ENCODE assay signal across 18 cellular contexts in the genomic region with DNA sequence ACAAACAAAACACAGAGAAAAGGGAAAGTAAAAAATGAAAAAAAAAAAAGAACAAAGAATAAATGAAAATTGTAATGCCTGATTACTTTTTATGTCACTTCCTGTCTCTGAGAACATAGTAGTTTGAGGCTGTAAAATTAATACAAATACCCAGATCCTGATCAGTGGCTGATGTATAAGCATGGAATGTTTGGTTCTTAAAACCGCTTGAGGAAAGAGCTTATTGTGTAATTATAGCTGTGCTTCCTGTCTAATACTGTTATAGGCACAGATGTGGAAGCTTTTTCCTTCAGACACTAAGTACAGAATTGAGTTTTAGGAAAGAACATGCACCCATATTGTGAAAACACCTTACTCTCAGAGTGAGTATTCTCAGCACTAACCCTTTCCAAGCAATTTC.
A peak's percentile ranks its signal among the peaks of the same experiment; 100 is the strongest.
DNase-seq lines count a peak whose midpoint lies in the region; ATAC-seq and TF ChIP-seq lines count a peak whose summit lies in the region.
"Had no signal": no experiment of that assay in that cellular context is flagged by ENCODE, and none has a peak within 500 bp of the region (broad histone marks: within the 10 kb centered on the region; RNA-seq: fewer than 3 reads in every experiment).

No MANE protein-coding gene starts in this region.

- H3K4me1 ChIP-seq in breast epithelium = no peaks in the 10 kb centered on the region
- H3K4me1 ChIP-seq: esophagus muscularis mucosa, spleen, transverse colon had no signal

- no peaks in the 10 kb centered on the region for H3K27me3 Mint-ChIP-seq in MCF 10A (ENCODE audit: insufficient read depth, unreplicated experiment)

- H3K4me3 Mint-ChIP-seq in MCF 10A (ENCODE audit: unreplicated experiment) = no peak overlapping the region
- H3K4me3 Mint-ChIP-seq: activated T-cell treated with anti-CD3 and anti-CD28 coated beads, Interleukin-2, amount 50 U/mL, for 4 hours; stimulated activated memory B cell treated with anti-CD40 and anti-IgM and Interleukin-4, amounts not matched to agents 10 μg/mL and 1 μg/mL and 100 μg/mL, for 72 hours had no signal

- DNase-seq in MCF 10A (ENCODE audit: unreplicated experiment) = peak; percentile 5
- no peak for DNase-seq in breast epithelium (ENCODE audit: low spot score in 2 of 2)
- peak; percentile 24 for DNase-seq in amniotic epithelial cell (ENCODE audit: low read depth)
- DNase-seq in fibroblast of the aortic adventitia (ENCODE audit: low read depth) = peak; percentile 38
- DNase-seq in activated CD4-positive, alpha-beta T cell treated with anti-CD3 and anti-CD28 coated beads, Interleukin-2, amount 50 U/mL, for 1 hour = no peak
- DNase-seq in SHP77 (lab: John Stamatoyannopoulos, UW) = no peak
- no peak for DNase-seq in NCI-H748 treated with DMSO at 0.1 percent for 48 hours (lab: John Stamatoyannopoulos, UW)
- DNase-seq: activated T-cell treated with anti-CD3 and anti-CD28 coated beads, Interleukin-2, amount 50 U/mL, for 4 hours; left ventricle myocardium superior; NCI-H146; NCI-H446; spleen; transverse colon had no signal

- H3K27me3 ChIP-seq in breast epithelium = no peaks in the 10 kb centered on the region
- H3K27me3 ChIP-seq: esophagus muscularis mucosa, transverse colon had no signal

- no peaks in the 10 kb centered on the region for H3K9me3 ChIP-seq in breast epithelium
- H3K9me3 ChIP-seq: esophagus muscularis mucosa, spleen, transverse colon had no signal

- CTCF ChIA-PET in MCF 10A (lab: Yijun Ruan, JAX) = interaction anchor here (0.9 to 3.4 kb wide), 3 partner anchors 130 to 338 kb away, joined by 3 to 11 read pairs (median 6); a partner anchor contains a TSS

- H3K27ac ChIP-seq in breast epithelium = no peak overlapping the region
- H3K27ac ChIP-seq: 22Rv1, coronary artery, esophagus muscularis mucosa, spleen, transverse colon had no signal

- no TSS peak for BruUV-seq in MCF 10A (replicated peaks; lab: Mats Ljungman, UMichigan)

- no peak for TF ChIP-seq CTCF in MCF 10A (IDR thresholded peaks at IDR 0.05; ENCODE audit: unreplicated experiment)
- no peak for TF ChIP-seq CTCF in breast epithelium (IDR thresholded peaks at IDR 0.05)
- TF ChIP-seq CTCF in fibroblast of the aortic adventitia (IDR thresholded peaks at IDR 0.05; ENCODE audit: insufficient read depth, low read length) = no peak

- no peaks in the 10 kb centered on the region for H3K36me3 Mint-ChIP-seq in MCF 10A (ENCODE audit: insufficient read depth, unreplicated experiment)
- H3K36me3 Mint-ChIP-seq: stimulated activated memory B cell treated with anti-CD40 and anti-IgM and Interleukin-4, amounts not matched to agents 10 μg/mL and 1 μg/mL and 100 μg/mL, for 72 hours had no signal

- no peak overlapping the region for H3K27ac Mint-ChIP-seq in MCF 10A (ENCODE audit: low read depth, unreplicated experiment)
- H3K27ac Mint-ChIP-seq: stimulated activated memory B cell treated with anti-CD40 and anti-IgM and Interleukin-4, amounts not matched to agents 10 μg/mL and 1 μg/mL and 100 μg/mL, for 72 hours had no signal

- intact Hi-C loops in MCF 10A (cut with micrococcal nuclease) = loop anchor here (10.0 kb wide), 2 partner anchors 129 to 459 kb away; a partner anchor contains a TSS
- intact Hi-C loops in breast epithelium (cut with DNase I; ENCODE audit: low total_unique reads) = no loop called here

- no peak for ATAC-seq in HG02759 (IDR thresholded peaks at IDR 0.05; ENCODE audit: unreplicated experiment)
- ATAC-seq: activated T-cell treated with anti-CD3 and anti-CD28 coated beads, Interleukin-2, amount 50 U/mL, for 4 hours; left ventricle myocardium superior; stimulated activated memory B cell treated with anti-CD40 and anti-IgM and Interleukin-4, amounts not matched to agents 10 μg/mL and 1 μg/mL and 100 μg/mL, for 72 hours had no signal

- H3K4me3 ChIP-seq in breast epithelium (no peak overlapping the region), fibroblast of the aortic adventitia (ENCODE audit: low read depth, low read length) (no peak overlapping the region)
- H3K4me3 ChIP-seq: coronary artery, esophagus muscularis mucosa, spleen, transverse colon had no signal

- no peaks in the 10 kb centered on the region for H3K4me1 Mint-ChIP-seq in MCF 10A (ENCODE audit: insufficient read depth, unreplicated experiment)
- H3K4me1 Mint-ChIP-seq: stimulated activated memory B cell treated with anti-CD40 and anti-IgM and Interleukin-4, amounts not matched to agents 10 μg/mL and 1 μg/mL and 100 μg/mL, for 72 hours had no signal

- no peaks in the 10 kb centered on the region for H3K9me3 Mint-ChIP-seq in MCF 10A (ENCODE audit: unreplicated experiment)
- H3K9me3 Mint-ChIP-seq: activated T-cell treated with anti-CD3 and anti-CD28 coated beads, Interleukin-2, amount 50 U/mL, for 4 hours; stimulated activated memory B cell treated with anti-CD40 and anti-IgM and Interleukin-4, amounts not matched to agents 10 μg/mL and 1 μg/mL and 100 μg/mL, for 72 hours had no signal

- TF ChIP-seq POLR2A in breast epithelium (IDR thresholded peaks at IDR 0.05) = no peak

- POLR2A ChIA-PET in MCF 10A (lab: Yijun Ruan, JAX) = no interaction called here

- H3K36me3 ChIP-seq in breast epithelium = no peaks in the 10 kb centered on the region
- H3K36me3 ChIP-seq: esophagus muscularis mucosa, spleen, transverse colon had no signal

Comparison
In these comparisons a context has a peak if more than half of its experiments do, and no peak if none do; other contexts are left out.
1. DNase-seq: peak in MCF 10A (single experiment), amniotic epithelial cell (single experiment) and fibroblast of the aortic adventitia (single experiment); none in breast epithelium (0 of 2), activated CD4-positive, alpha-beta T cell treated with anti-CD3 and anti-CD28 coated beads, Interleukin-2, amount 50 U/mL, for 1 hour (single experiment), SHP77 (0 of 2) and NCI-H748 treated with DMSO at 0.1 percent for 48 hours (single experiment).